Comparison of ENCODE assay signal across 8 cellular contexts in the genomic region with DNA sequence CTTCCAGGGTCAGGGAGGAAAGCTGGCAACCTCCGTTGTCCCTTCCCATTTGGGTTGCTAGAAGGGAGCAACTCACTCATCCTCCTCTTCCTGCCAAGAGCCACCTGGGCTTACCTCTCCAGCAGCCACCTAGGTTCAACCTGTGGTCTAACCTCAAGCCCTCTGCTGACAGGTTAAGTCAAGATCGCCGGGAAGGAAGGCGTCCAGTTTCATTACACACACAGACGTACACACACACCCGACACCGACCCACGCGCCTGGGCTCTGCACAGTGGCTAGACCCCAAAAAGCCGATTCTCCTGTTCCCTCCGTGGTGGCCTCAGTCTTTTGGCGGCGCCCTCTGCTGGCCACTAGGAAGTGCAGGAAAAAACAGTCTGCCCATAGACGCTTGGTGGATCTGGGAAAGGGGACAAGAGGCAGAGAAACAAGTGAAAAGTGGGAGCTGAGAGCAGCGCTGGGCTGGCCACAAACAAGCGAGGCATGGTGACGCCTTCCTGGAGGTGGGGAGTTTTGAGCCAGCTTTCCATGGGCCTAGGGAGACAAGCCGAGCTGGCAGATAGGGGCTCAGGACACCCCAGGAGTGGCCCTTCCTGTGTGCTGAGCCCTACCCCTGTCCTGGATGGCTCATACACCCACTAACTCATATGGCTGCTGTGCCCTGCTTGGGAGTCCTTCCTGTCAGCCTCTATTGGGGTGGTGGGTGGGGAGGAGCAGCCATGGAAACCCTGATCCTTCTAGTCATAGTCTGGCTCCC. TPM values are rescaled to one million over a fixed set of nuclear protein-coding genes. Genes with fewer than 3 reads are reported as not detected.
A peak's percentile ranks its signal among the peaks of the same experiment; 100 is the strongest.
DNase-seq lines count a peak whose midpoint lies in the region; ATAC-seq and TF ChIP-seq lines count a peak whose summit lies in the region.

No MANE protein-coding gene starts in this region.

- intact Hi-C loops in Right ventricle myocardium inferior (cut with DNase I), result loop anchor here (1.0 to 5.0 kb wide), 2 partner anchors 217 to 304 kb away; partner anchors contain the start of gene VEGFA
- intact Hi-C loops in cardiac septum (cut with DNase I), result loop anchor here (1.0 kb wide), 1 partner anchor 302 kb away; no protein-coding TSS in a partner anchor
- intact Hi-C loops in posterior cingulate gyrus (cut with DNase I), result loop anchor here (1.0 kb wide), 1 partner anchor 305 kb away; no protein-coding TSS in a partner anchor

- H3K9me3 Mint-ChIP-seq in activated T-cell treated with anti-CD3 and anti-CD28 coated beads, Interleukin-2, amount 50 U/mL, for 4 hours, result no peaks in the 10 kb centered on the region

- H3K4me3 ChIP-seq in LNCaP clone FGC (ENCODE audit: low read depth, low read length), result no peak overlapping the region
- H3K4me3 ChIP-seq in foreskin fibroblast (ENCODE audit: low read depth in 1 of 2, low read length in 2 of 2), result peak overlapping the region in 1 of 2 donors; percentile 23

- H3K4me3 Mint-ChIP-seq in activated T-cell treated with anti-CD3 and anti-CD28 coated beads, Interleukin-2, amount 50 U/mL, for 4 hours, result peak overlapping the region; percentile 78

- H3K4me1 Mint-ChIP-seq in activated T-cell treated with anti-CD3 and anti-CD28 coated beads, Interleukin-2, amount 50 U/mL, for 4 hours (ENCODE audit: low read depth), result peaks cover 18% of the 10 kb centered on the region

- peak; percentile 88 for DNase-seq in Right ventricle myocardium inferior (ENCODE audit: missing footprints)
- no peak for DNase-seq in cardiac septum (ENCODE audit: low spot score)
- DNase-seq in LNCaP clone FGC (ENCODE audit: low read depth), result no peak
- DNase-seq in activated T-cell treated with anti-CD3 and anti-CD28 coated beads, Interleukin-2, amount 50 U/mL, for 4 hours, result peak; percentile 54
- peak; percentile 83 to 93 for DNase-seq in foreskin fibroblast
- peak; percentile 63 to 96 (median 81) for DNase-seq in posterior cingulate gyrus
- DNase-seq in ureter (ENCODE audit: low spot score), result peak; percentile 85

- peaks cover 26% of the 10 kb centered on the region for H3K27me3 Mint-ChIP-seq in activated T-cell treated with anti-CD3 and anti-CD28 coated beads, Interleukin-2, amount 50 U/mL, for 4 hours (ENCODE audit: low read depth)

- ATAC-seq in Right ventricle myocardium inferior (peak; percentile 72), GM21528 (IDR thresholded peaks at IDR 0.05; ENCODE audit: low FRiP score, unreplicated experiment) (no peak)
- ATAC-seq in activated T-cell treated with anti-CD3 and anti-CD28 coated beads, Interleukin-2, amount 50 U/mL, for 4 hours, result peak; percentile 57 to 61

- peak; percentile 76 for TF ChIP-seq CTCF in LNCaP clone FGC (IDR thresholded peaks at IDR 0.05; ENCODE audit: control insufficient read depth, extremely low read depth, insufficient read depth)
- peak; percentile 92 for TF ChIP-seq CTCF in foreskin fibroblast (IDR thresholded peaks at IDR 0.05; ENCODE audit: low read depth, low read length)

- H3K36me3 Mint-ChIP-seq in activated T-cell treated with anti-CD3 and anti-CD28 coated beads, Interleukin-2, amount 50 U/mL, for 4 hours (ENCODE audit: insufficient read depth), result no peaks in the 10 kb centered on the region

RNA-seq across cellular contexts. Expression of gene MRPL14, which starts 52.7 kb away (rescaled TPM):
- total RNA-seq in Right ventricle myocardium inferior, result 41.7 TPM
- 36.7 TPM for total RNA-seq in cardiac septum
- 10 to 100 TPM; 51.0 to 87.9 (median 56.6) TPM for total RNA-seq in activated T-cell treated with anti-CD3 and anti-CD28 coated beads, Interleukin-2, amount 50 U/mL, for 4 hours
- total RNA-seq in ureter, result 30.4 TPM

RNA-seq across cellular contexts. Expression of gene TMEM63B, which starts 52.8 kb away (rescaled TPM):
- total RNA-seq in Right ventricle myocardium inferior (44.5 TPM), cardiac septum (39.6 TPM), ureter (32.7 TPM)
- total RNA-seq in activated T-cell treated with anti-CD3 and anti-CD28 coated beads, Interleukin-2, amount 50 U/mL, for 4 hours, result 10 to 100 TPM; 17.4 to 22.6 (median 17.5) TPM

Comparison
In these comparisons a context has a peak if more than half of its experiments do, and no peak if none do; other contexts are left out.
1. DNase-seq: peak in Right ventricle myocardium inferior (single experiment), activated T-cell treated with anti-CD3 and anti-CD28 coated beads, Interleukin-2, amount 50 U/mL, for 4 hours (single experiment), foreskin fibroblast (2 of 2), posterior cingulate gyrus (10 of 10) and ureter (single experiment); none in cardiac septum (single experiment) and LNCaP clone FGC (single experiment).